9 cellular contexts compared by ENCODE assay signal in the genomic region with DNA sequence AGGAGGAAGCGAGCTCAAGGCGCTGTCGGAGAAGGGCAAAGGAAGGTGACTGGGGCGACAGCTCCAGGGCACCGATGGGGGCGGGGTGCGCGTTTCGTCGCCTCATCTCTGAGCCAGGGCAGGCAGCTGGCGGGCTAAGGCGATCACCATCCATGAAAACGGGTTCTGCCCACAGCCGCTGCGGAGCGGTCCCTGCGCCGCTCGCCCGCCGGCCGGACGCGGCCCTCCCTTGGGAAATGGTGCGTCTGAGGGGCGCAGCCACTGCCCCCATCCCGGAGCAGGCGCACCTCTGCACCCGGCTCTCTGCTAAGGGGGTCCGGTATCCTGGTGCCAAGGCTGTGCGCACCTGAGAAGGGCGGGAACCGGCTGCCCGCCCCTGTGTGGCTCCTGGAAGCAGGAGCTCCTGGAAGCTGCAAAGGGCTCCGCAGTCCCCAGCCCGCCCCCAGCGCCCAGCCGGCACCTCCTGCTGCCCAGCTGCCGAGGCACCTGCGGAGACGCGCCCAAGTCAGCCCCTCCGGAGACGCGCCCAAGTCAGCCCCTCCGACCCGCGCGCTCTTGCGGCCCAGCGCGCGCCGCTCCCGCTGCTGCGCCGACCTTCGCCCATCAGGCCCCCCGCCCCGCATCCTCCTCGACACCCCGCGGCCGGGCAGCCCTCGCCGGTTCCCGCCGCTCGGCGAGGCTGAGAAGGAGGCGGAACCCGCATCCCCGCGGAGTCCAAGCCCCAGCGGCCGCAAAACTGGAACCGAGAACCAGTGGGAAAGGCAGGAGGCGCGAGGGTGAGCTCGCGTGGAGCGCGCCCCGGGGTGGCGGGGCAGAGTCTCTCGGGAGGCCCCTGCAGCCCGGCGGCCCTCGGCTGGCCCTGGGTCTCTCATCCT. TPM values are rescaled to one million over a fixed set of nuclear protein-coding genes. Genes with fewer than 3 reads are reported as not detected.
A peak's percentile ranks its signal among the peaks of the same experiment; 100 is the strongest.
DNase-seq lines count a peak whose midpoint lies in the region; ATAC-seq and TF ChIP-seq lines count a peak whose summit lies in the region.
"Had no signal": no experiment of that assay in that cellular context is flagged by ENCODE, and none has a peak within 500 bp of the region (broad histone marks: within the 10 kb centered on the region; RNA-seq: fewer than 3 reads in every experiment).

No MANE protein-coding gene starts in this region.

- H3K27ac ChIP-seq in Peyer's patch, result no peak overlapping the region
- no peak overlapping the region for H3K27ac ChIP-seq in foreskin keratinocyte

- peaks cover 0 to 17% (median 7%) of the 10 kb centered on the region in 4 donors for H3K4me1 ChIP-seq in Peyer's patch
- H3K4me1 ChIP-seq in foreskin keratinocyte, result peaks cover 3% of the 10 kb centered on the region

- ATAC-seq in foreskin keratinocyte (peak; percentile 18), HG03175 (IDR thresholded peaks at IDR 0.05; ENCODE audit: unreplicated experiment) (no peak)

- H3K36me3 ChIP-seq in Peyer's patch, result no peaks in the 10 kb centered on the region

- peak overlapping the region in 3 of 4 donors; percentile 20 to 33 (median 26) for H3K4me3 ChIP-seq in Peyer's patch
- peak overlapping the region; percentile 36 for H3K4me3 ChIP-seq in retinal pigment epithelial cell (ENCODE audit: low read length)

- H3K27me3 ChIP-seq in Peyer's patch, result peaks cover 0 to 13% of the 10 kb centered on the region in 2 donors
- peaks cover 91% of the 10 kb centered on the region for H3K27me3 ChIP-seq in foreskin keratinocyte

- TF ChIP-seq CTCF in Peyer's patch (IDR thresholded peaks at IDR 0.05), result no peak
- TF ChIP-seq CTCF in foreskin keratinocyte (conservative IDR thresholded peaks at IDR 0.05), result no peak
- no peak for TF ChIP-seq CTCF in retinal pigment epithelial cell (conservative IDR thresholded peaks at IDR 0.05; ENCODE audit: low read depth, low read length)

- no peaks in the 10 kb centered on the region for H3K9me3 ChIP-seq in Peyer's patch

- no peak for TF ChIP-seq POLR2A in Peyer's patch (IDR thresholded peaks at IDR 0.05)

- DNase-seq in DMS53 (lab: John Stamatoyannopoulos, UW) (peak; percentile 60), DMS53 treated with DMSO at 0.1 percent for 48 hours (lab: John Stamatoyannopoulos, UW; ENCODE audit: unreplicated experiment) (no peak), Peyer's patch (no peak), foreskin keratinocyte (no peak), retinal pigment epithelial cell (ENCODE audit: low read depth) (no peak), NCI-H82 (lab: John Stamatoyannopoulos, UW) (no peak), UCSD-AML1 (lab: John Stamatoyannopoulos, UW; ENCODE audit: unreplicated experiment) (no peak)

RNA-seq across cellular contexts. Expression of gene ANKRD34B, which starts 0.8 kb away (rescaled TPM):
- total RNA-seq in Peyer's patch (not detected), foreskin keratinocyte (not detected in 2 replicates)
- polyA plus RNA-seq in foreskin keratinocyte, result not detected in 2 replicates
- total RNA-seq: RPMI7951 had no signal
